ENCODE assay signal across 30 cellular contexts in genomic region chr7:158951725-158952124, GRCh38.
"Had no signal": no experiment of that assay in that cellular context is flagged by ENCODE, and none has a peak within 500 bp of the region (broad histone marks: within the 10 kb centered on the region; RNA-seq: fewer than 3 reads in every experiment).

No MANE protein-coding gene starts in this region.

- H3K27ac ChIP-seq: ascending aorta, cardiac muscle cell, VCaP had no signal

- H3K27me3 ChIP-seq: ascending aorta, cardiac muscle cell had no signal

- ATAC-seq: activated CD8-positive, alpha-beta T cell treated with anti-CD3 and anti-CD28 coated beads for 36 hours; activated naive CD8-positive, alpha-beta T cell treated with anti-CD3 and anti-CD28 coated beads, Interleukin-2, amount 50 U/mL, for 24 hours; activated T-cell treated with anti-CD3 and anti-CD28 coated beads, Interleukin-2, amount 50 U/mL, for 4 hours; activated T-cell treated with anti-CD3 and anti-CD28 coated beads, Interleukin-2, amount 50 U/mL, for 72 hours had no signal

- DNase-seq: activated B cell treated with CpG ODN at 0.5 μM for 24 hours; activated CD4-positive, alpha-beta memory T cell treated with anti-CD3 and anti-CD28 coated beads for 36 hours; activated CD4-positive, alpha-beta T cell treated with anti-CD3 and anti-CD28 coated beads for 4 hours; activated CD4-positive, alpha-beta T cell treated with anti-CD3 and anti-CD28 coated beads, Interleukin-2, amount 10 ng/mL, durations not matched to agents 24 days and 14 days; activated CD4-positive, alpha-beta T cell treated with anti-CD3 and anti-CD28 coated beads, Interleukin-2, amount 50 U/mL, for 1 hour; activated CD4-positive, alpha-beta T cell treated with anti-CD3 and anti-CD28 coated beads, Interleukin-2, amount 50 U/mL, for 4 hours; activated CD4-positive, CD25-positive, alpha-beta regulatory T cell treated with anti-CD3 and anti-CD28 coated beads, Interleukin-2, amount 50 U/mL, for 72 hours; activated CD8-positive, alpha-beta memory T cell treated with anti-CD3 and anti-CD28 coated beads, Interleukin-2, amount 50 U/mL, for 4 hours; activated CD8-positive, alpha-beta T cell treated with anti-CD3 and anti-CD28 coated beads for 36 hours; activated effector memory CD4-positive, alpha-beta T cell treated with anti-CD3 and anti-CD28 coated beads, Interleukin-2, amount 50 U/mL, for 16 hours; activated gamma-delta T cell treated with Interleukin-2 at 50 U/mL for 16 hours; activated naive CD4-positive, alpha-beta T cell; activated naive CD4-positive, alpha-beta T cell treated with anti-CD3 and anti-CD28 coated beads for 36 hours; activated naive CD8-positive, alpha-beta T cell treated with anti-CD3 and anti-CD28 coated beads, Interleukin-2, amount 10 ng/mL, durations not matched to agents 7 days and 5 days; activated naive CD8-positive, alpha-beta T cell treated with anti-CD3 and anti-CD28 coated beads, Interleukin-2, amount 50 U/mL, for 24 hours; activated T-cell treated with anti-CD3 and anti-CD28 coated beads for 4 hours; activated T-cell treated with anti-CD3 and anti-CD28 coated beads, Interleukin-2, amount 50 U/mL, for 1 hour; activated T-cell treated with anti-CD3 and anti-CD28 coated beads, Interleukin-2, amount 50 U/mL, for 4 hours; activated T-cell treated with anti-CD3 and anti-CD28 coated beads, Interleukin-2, amount 50 U/mL, for 72 hours; amygdala; anterior cingulate cortex; caudate nucleus; T-helper 1 cell; T-helper 2 cell; T-helper 9 cell had no signal

- H3K4me1 ChIP-seq: ascending aorta had no signal

- FAIRE-seq: bronchial epithelial cell, TTC549 had no signal

- H3K4me3 ChIP-seq: ascending aorta, cardiac muscle cell had no signal
